9 cellular contexts compared by ENCODE assay signal in the genomic region with DNA sequence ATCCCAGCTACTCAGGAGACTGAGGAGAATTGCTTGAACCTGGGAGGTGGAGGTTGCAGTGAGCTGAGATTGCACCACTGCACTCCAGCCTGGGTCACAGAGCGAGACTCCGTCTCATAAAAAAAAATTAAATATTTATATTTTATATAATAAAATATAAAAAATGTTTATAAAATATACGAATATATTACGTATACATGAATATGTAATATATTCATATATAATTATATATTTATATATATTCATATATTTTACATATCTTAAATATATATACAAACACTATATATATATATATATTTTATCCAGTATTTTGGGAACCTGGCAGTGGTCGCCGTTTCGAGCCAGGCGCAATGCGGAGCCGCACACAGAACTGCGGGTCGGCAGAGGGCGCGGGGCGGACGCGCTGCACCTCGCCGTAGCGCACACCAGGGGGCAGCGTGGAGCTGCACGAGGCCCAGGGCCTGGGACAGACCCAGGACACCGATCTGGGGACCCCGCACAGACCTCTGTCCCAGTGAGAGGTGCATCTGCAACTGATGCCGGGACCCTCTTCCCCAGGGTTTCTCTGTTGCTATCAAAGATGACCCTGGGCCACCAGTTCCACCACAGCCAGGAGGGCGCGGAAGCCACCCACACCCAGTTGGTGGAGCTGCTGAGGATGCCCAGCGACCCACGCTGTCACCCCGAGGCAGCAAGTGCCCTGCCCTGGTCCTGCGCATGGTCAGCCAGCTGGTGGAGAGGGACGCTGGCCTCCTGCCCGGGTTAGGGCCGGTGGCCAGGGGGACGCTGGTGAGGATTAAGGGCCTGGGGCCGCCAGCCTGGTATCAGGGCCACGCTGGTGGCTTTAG. TPM values are rescaled to one million over a fixed set of nuclear protein-coding genes. Genes with fewer than 3 reads are reported as not detected.
DNase-seq lines count a peak whose midpoint lies in the region; ATAC-seq, FAIRE-seq and TF ChIP-seq lines count a peak whose summit lies in the region.
"Had no signal": no experiment of that assay in that cellular context is flagged by ENCODE, and none has a peak within 500 bp of the region (broad histone marks: within the 10 kb centered on the region; RNA-seq: fewer than 3 reads in every experiment).

No MANE protein-coding gene starts in this region.

- intact Hi-C loops in HepG2 (cut with micrococcal nuclease; ENCODE audit: unreplicated experiment), result no loop called here

- H3K27me3 ChIP-seq in HepG2 (ENCODE audit: control insufficient read depth in 1 of 2, insufficient read depth in 2 of 2, low read length in 2 of 2), result peaks cover 1 to 12% of the 10 kb centered on the region in 2 experiments; a peak in 2 of 5 replicates

- no peak for TF ChIP-seq POLR2A in HepG2 (IDR thresholded peaks at IDR 0.05; ENCODE audit: insufficient read depth in 1 of 2, low read depth in 2 of 2, low read length in 2 of 2)

- no peaks in the 10 kb centered on the region for H3K36me3 ChIP-seq in HepG2 (replicated peaks in 1 of 2; ENCODE audit: control insufficient read depth in 1 of 2, insufficient read depth in 2 of 2, low read length in 2 of 2)

- no peaks in the 10 kb centered on the region for H3K4me1 Mint-ChIP-seq in central memory CD8-positive, alpha-beta T cell

- no peaks in the 10 kb centered on the region for H4K20me1 ChIP-seq in HepG2 (ENCODE audit: insufficient read depth, low read length)

- TF ChIP-seq CTCF in WI38 (IDR thresholded peaks at IDR 0.05; ENCODE audit: low read depth, low read length) (peak; percentile 56), HepG2 (CRISPR knock-in tag; IDR thresholded peaks at IDR 0.05) (peak; percentile 92)

- 18% methylated on average over 30 of the region's 37 CpGs for whole genome bisulfite sequencing in HepG2 (ENCODE audit: low lambda C conversion rate)

- H3K79me2 ChIP-seq in HepG2 (ENCODE audit: insufficient read depth, low read length), result no peaks in the 10 kb centered on the region

- H2AFZ ChIP-seq in HepG2 (ENCODE audit: low read length), result no peak overlapping the region

- BruUV-seq in HepG2 (replicated peaks; lab: Mats Ljungman, UMichigan), result no TSS peak

- in situ Hi-C loops in HepG2 (cut with HindIII; ENCODE audit: extremely low pct_ligation_motif_present, low pct_unique_long_range_greater_than_20kb), result loop anchor here (10.0 kb wide), 1 partner anchor 287 kb away; no protein-coding TSS in a partner anchor

- no peak overlapping the region for H3K4me3 Mint-ChIP-seq in central memory CD8-positive, alpha-beta T cell

- TF ChIP-seq EP300 in HepG2 (IDR thresholded peaks at IDR 0.05; ENCODE audit: low read depth in 2 of 2, low read length in 2 of 2) (no peak), HepG2 (CRISPR knock-in tag; IDR thresholded peaks at IDR 0.05; ENCODE audit: borderline replicate concordance) (no peak)

- H3K4me2 ChIP-seq in HepG2 (ENCODE audit: low read depth, low read length), result peak overlapping the region; percentile 55

- DNase-seq in SIG-M5 treated with dmso at 0.1 percent for 504 hours (lab: John Stamatoyannopoulos, UW; ENCODE audit: unreplicated experiment) (peak; percentile 46), SIG-M5 (lab: John Stamatoyannopoulos, UW) (no peak), HK-2 (ENCODE audit: unreplicated experiment) (peak; percentile 69), HepG2 (ENCODE audit: low spot score) (peak; percentile 31)
- peak in 1 of 2 donors; percentile 54 for DNase-seq in central memory CD8-positive, alpha-beta T cell (ENCODE audit: low spot score in 2 of 2)
- DNase-seq in stimulated activated CD8-positive, alpha-beta memory T cell treated with anti-CD3 and anti-CD28 coated beads, Interleukin-15, amount 100 ng/mL, for 48 hours (ENCODE audit: low read depth in 2 of 2), result peak; percentile 37 to 48

- no peaks in the 10 kb centered on the region for H3K27me3 Mint-ChIP-seq in central memory CD8-positive, alpha-beta T cell

- H3K4me3 ChIP-seq in WI38 (ENCODE audit: low read depth, low read length) (no peak overlapping the region), HepG2 (replicated peaks in 1 of 3; ENCODE audit: insufficient read depth in 1 of 3, low read depth in 2 of 3, low read length in 3 of 3) (peak overlapping the region in 1 of 3 experiments; percentile 26; a peak in 1 of 6 replicates)

- CTCF ChIA-PET in HepG2 (lab: Yijun Ruan, JAX; ENCODE audit: low intra/inter-chr PET ratio, low total read pairs), result interaction anchor here (1.6 to 2.0 kb wide), 2 partner anchors 85 to 287 kb away, joined by 13 to 17 read pairs; a partner anchor contains a TSS

- peaks cover 4% of the 10 kb centered on the region for H3K36me3 Mint-ChIP-seq in central memory CD8-positive, alpha-beta T cell (ENCODE audit: insufficient read depth)

- FAIRE-seq in HepG2 (lab: Jason Lieb, UNC), result no peak
- FAIRE-seq: islet of Langerhans had no signal

- POLR2A ChIA-PET in HepG2 (lab: Yijun Ruan, JAX), result interaction anchor here (2.0 kb wide), 1 partner anchor 22 kb away, joined by 10 read pairs; a partner anchor contains a TSS

- no peak overlapping the region for H3K9ac ChIP-seq in HepG2 (ENCODE audit: insufficient read depth, low read depth, low read length)

- H3K27ac Mint-ChIP-seq in central memory CD8-positive, alpha-beta T cell (ENCODE audit: low read depth), result no peak overlapping the region

- TF ChIP-seq RAD21 in HepG2 (CRISPR knock-in tag; IDR thresholded peaks at IDR 0.05), result peak; percentile 82

- H3K9me3 Mint-ChIP-seq in central memory CD8-positive, alpha-beta T cell, result no peaks in the 10 kb centered on the region

- H3K27ac ChIP-seq in HepG2 (ENCODE audit: extremely low read length, insufficient read depth, low read length), result no peak overlapping the region

- peak; percentile 57 for ATAC-seq in central memory CD8-positive, alpha-beta T cell (replicated peaks; ENCODE audit: extremely low read depth, poor library complexity, severe bottlenecking)
- ATAC-seq in HepG2, result peak; percentile 76
- ATAC-seq in GM19455 (IDR thresholded peaks at IDR 0.05; ENCODE audit: unreplicated experiment), result no peak

- no peaks in the 10 kb centered on the region for H3K9me3 ChIP-seq in HepG2 (ENCODE audit: low read length)

- peaks cover 8% of the 10 kb centered on the region for H3K4me1 ChIP-seq in HepG2 (ENCODE audit: insufficient read depth, low read length)

TF ChIP-seq in HepG2, 621 proteins besides CTCF, POLR2A, EP300 and RAD21 (continues in another document):
- TF ChIP-seq, protein P1, sequence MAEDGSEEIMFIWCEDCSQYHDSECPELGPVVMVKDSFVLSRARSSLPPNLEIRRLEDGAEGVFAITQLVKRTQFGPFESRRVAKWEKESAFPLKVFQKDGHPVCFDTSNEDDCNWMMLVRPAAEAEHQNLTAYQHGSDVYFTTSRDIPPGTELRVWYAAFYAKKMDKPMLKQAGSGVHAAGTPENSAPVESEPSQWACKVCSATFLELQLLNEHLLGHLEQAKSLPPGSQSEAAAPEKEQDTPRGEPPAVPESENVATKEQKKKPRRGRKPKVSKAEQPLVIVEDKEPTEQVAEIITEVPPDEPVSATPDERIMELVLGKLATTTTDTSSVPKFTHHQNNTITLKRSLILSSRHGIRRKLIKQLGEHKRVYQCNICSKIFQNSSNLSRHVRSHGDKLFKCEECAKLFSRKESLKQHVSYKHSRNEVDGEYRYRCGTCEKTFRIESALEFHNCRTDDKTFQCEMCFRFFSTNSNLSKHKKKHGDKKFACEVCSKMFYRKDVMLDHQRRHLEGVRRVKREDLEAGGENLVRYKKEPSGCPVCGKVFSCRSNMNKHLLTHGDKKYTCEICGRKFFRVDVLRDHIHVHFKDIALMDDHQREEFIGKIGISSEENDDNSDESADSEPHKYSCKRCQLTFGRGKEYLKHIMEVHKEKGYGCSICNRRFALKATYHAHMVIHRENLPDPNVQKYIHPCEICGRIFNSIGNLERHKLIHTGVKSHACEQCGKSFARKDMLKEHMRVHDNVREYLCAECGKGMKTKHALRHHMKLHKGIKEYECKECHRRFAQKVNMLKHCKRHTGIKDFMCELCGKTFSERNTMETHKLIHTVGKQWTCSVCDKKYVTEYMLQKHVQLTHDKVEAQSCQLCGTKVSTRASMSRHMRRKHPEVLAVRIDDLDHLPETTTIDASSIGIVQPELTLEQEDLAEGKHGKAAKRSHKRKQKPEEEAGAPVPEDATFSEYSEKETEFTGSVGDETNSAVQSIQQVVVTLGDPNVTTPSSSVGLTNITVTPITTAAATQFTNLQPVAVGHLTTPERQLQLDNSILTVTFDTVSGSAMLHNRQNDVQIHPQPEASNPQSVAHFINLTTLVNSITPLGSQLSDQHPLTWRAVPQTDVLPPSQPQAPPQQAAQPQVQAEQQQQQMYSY (CRISPR knock-in tag; IDR thresholded peaks at IDR 0.05), result no peak

RNA-seq across cellular contexts. Expression of a gene that starts 22.7 kb away (rescaled TPM):
- total RNA-seq in HepG2 (2016; rRNA removed; fragmentation: Illumina TruSeq; extraction: Trizol), result 7.4 and 15.1 TPM in 2 replicates
- total RNA-seq in HepG2 (2016; cell fraction: cytosol; rRNA removed; fragmentation: Illumina TruSeq; extraction: Trizol; ENCODE audit: low read depth), result 3.5 and 6.4 TPM in 2 replicates
- total RNA-seq in HepG2 (2016; cell fraction: insoluble cytoplasmic fraction; rRNA removed; fragmentation: Illumina TruSeq; extraction: Trizol), result 7.5 and 15.3 TPM in 2 replicates
- 4.1 and 5.0 TPM in 2 replicates for total RNA-seq in HepG2 (2016; cell fraction: membrane; rRNA removed; fragmentation: Illumina TruSeq; extraction: Trizol)
- 18.0 and 18.9 TPM in 2 replicates for total RNA-seq in HepG2 (2016; cell fraction: nucleus; rRNA removed; fragmentation: Illumina TruSeq; extraction: Trizol)
- polyA plus RNA-seq in HepG2 (2011; rRNA removed), result 9.3 and 16.0 TPM in 2 replicates
- 3.8 and 7.7 TPM in 2 replicates for polyA plus RNA-seq in HepG2 (2011; cell fraction: cytosol; rRNA removed)
- 83.4 and 101 TPM in 2 replicates for polyA plus RNA-seq in HepG2 (2011; cell fraction: nucleus; rRNA removed)
- 5.9 and 7.4 TPM in 2 replicates for polyA plus RNA-seq in HepG2 (2012)
- 1.8 and 2.1 TPM in 2 replicates for polyA plus RNA-seq in HepG2 (2016; cell fraction: cytosol; fragmentation: Illumina TruSeq; extraction: Trizol; ENCODE audit: low read depth)
- polyA plus RNA-seq in HepG2 (2016; cell fraction: insoluble cytoplasmic fraction; fragmentation: Illumina TruSeq; extraction: Trizol; ENCODE audit: low read depth), result 7.7 and 9.3 TPM in 2 replicates
- 3.1 and 4.0 TPM in 2 replicates for polyA plus RNA-seq in HepG2 (2016; cell fraction: membrane; fragmentation: Illumina TruSeq; extraction: Trizol; ENCODE audit: low read depth)
- 42.6 and 43.4 TPM in 2 replicates for polyA plus RNA-seq in HepG2 (2016; cell fraction: nucleus; fragmentation: Illumina TruSeq; extraction: Trizol; ENCODE audit: insufficient read depth, low read depth)
- 14.8 and 17.9 TPM in 2 replicates for polyA minus RNA-seq in HepG2 (2011; rRNA and poly(A)+ RNA removed; ENCODE audit: low replicate concordance)
- 6.2 and 7.0 TPM in 2 replicates for polyA minus RNA-seq in HepG2 (2011; cell fraction: cytosol; rRNA and poly(A)+ RNA removed)
- 28.0 and 28.3 TPM in 2 replicates for polyA minus RNA-seq in HepG2 (2011; cell fraction: nucleus; rRNA and poly(A)+ RNA removed)
